In the genomic region with DNA sequence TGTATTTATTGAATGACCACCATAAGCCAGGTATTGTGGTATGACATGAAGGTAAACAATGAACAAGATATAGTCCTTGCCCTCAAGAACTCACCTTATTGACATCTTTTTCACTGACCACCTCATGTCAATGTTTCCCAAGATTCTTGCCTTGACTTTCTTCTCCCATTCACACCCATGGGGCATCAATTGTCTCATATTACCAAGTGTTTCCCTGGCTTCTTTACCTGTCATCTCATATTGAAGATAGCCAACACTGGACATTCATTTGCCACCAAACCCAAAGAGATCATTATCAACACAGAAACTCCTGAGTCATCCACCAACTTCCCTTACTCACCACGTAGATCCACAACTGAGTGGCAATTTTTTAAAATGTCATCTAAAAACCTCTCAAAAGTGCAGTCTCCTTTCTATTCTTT, we compare ENCODE assay signal across 11 cellular contexts. TPM values are rescaled to one million over a fixed set of nuclear protein-coding genes. Genes with fewer than 3 reads are reported as not detected.
DNase-seq lines count a peak whose midpoint lies in the region; ATAC-seq and TF ChIP-seq lines count a peak whose summit lies in the region.
"Had no signal": no experiment of that assay in that cellular context is flagged by ENCODE, and none has a peak within 500 bp of the region (broad histone marks: within the 10 kb centered on the region; RNA-seq: fewer than 3 reads in every experiment).

No MANE protein-coding gene starts in this region.

- WGBS in heart left ventricle, 4 donors = 73 to 82% (median 79%) methylated on average over 1 of the region's 1 CpG
- 57 to 60% methylated on average over 1 of the region's 1 CpG for WGBS in aorta, 2 donors

- DNase-seq in GM23338 (ENCODE audit: low spot score) (no peak), LHCN-M2 (ENCODE audit: low read depth) (peak; percentile 12), fibroblast of mammary gland (ENCODE audit: low read depth) (peak; percentile 5), heart left ventricle (no peak), dedifferentiated amniotic fluid mesenchymal stem cell (ENCODE audit: extremely low spot score) (no peak), aorta (no peak), cerebellar cortex (ENCODE audit: low spot score) (no peak)
- DNase-seq: NCI-H2107, pancreas had no signal

- peak; percentile 48 for ATAC-seq in GM18519 (IDR thresholded peaks at IDR 0.05; ENCODE audit: low FRiP score, unreplicated experiment)
- ATAC-seq in GM23338 = no peak
- ATAC-seq in heart left ventricle = no peak
- no peak for ATAC-seq in aorta (ENCODE audit: low FRiP score)

- H3K4me1 ChIP-seq in GM23338 (ENCODE audit: insufficient read depth) = peaks cover 6% of the 10 kb centered on the region
- H3K4me1 ChIP-seq in heart left ventricle = peaks cover 0 to 19% (median 0%) of the 10 kb centered on the region in 12 donors
- no peaks in the 10 kb centered on the region for H3K4me1 ChIP-seq in aorta (ENCODE audit: control insufficient read depth in 1 of 2, insufficient read depth in 2 of 2, low read length in 2 of 2)
- H3K4me1 ChIP-seq: pancreas had no signal

- no peak for TF ChIP-seq CTCF in GM23338 (conservative IDR thresholded peaks at IDR 0.05; ENCODE audit: low read depth in 2 of 2)
- TF ChIP-seq CTCF in fibroblast of mammary gland (conservative IDR thresholded peaks at IDR 0.05; ENCODE audit: control insufficient read depth, insufficient read depth, low read depth, low read length) = no peak
- no peak for TF ChIP-seq CTCF in heart left ventricle (IDR thresholded peaks at IDR 0.05)

- no peak for TF ChIP-seq POLR2A in heart left ventricle (IDR thresholded peaks at IDR 0.05)

- H3K9me2 ChIP-seq in GM23338 (ENCODE audit: insufficient read depth) = no peaks in the 10 kb centered on the region

- H3K4me3 Mint-ChIP-seq in GM23338 = no peak overlapping the region

- intact Hi-C loops in heart left ventricle (cut with DNase I) = no loop called here
- intact Hi-C loops in aorta (cut with DNase I) = no loop called here

- no peaks in the 10 kb centered on the region for H3K9me3 Mint-ChIP-seq in GM23338

- no peaks in the 10 kb centered on the region for H3K79me2 ChIP-seq in GM23338 (replicated peaks; ENCODE audit: insufficient read depth)

- H3K27me3 Mint-ChIP-seq in GM23338 (ENCODE audit: insufficient read depth, low read depth, poor library complexity) = peaks cover 4% of the 10 kb centered on the region

- no peaks in the 10 kb centered on the region for H3K36me3 Mint-ChIP-seq in GM23338 (ENCODE audit: low read depth)

- H2AFZ ChIP-seq in GM23338 = 0 out of 2 replicates have a peak overlapping the region, but pooled peaks have one; percentile 66

- H3K27ac ChIP-seq in GM23338 (ENCODE audit: low read depth) (no peak overlapping the region), heart left ventricle (peak overlapping the region in 1 of 12 donors; percentile 67), aorta (ENCODE audit: low read depth in 1 of 2, low read length in 2 of 2) (no peak overlapping the region)
- H3K27ac ChIP-seq: pancreas, thoracic aorta had no signal

- H3K27me3 ChIP-seq in GM23338 (ENCODE audit: insufficient read depth) = no peaks in the 10 kb centered on the region
- H3K27me3 ChIP-seq in heart left ventricle = peaks cover 0 to 11% (median 0%) of the 10 kb centered on the region in 9 donors
- no peaks in the 10 kb centered on the region for H3K27me3 ChIP-seq in aorta (ENCODE audit: control insufficient read depth in 1 of 2, insufficient read depth in 2 of 2, low read length in 1 of 2)
- H3K27me3 ChIP-seq: pancreas had no signal

- no peaks in the 10 kb centered on the region for H4K20me1 ChIP-seq in GM23338 (replicated peaks; ENCODE audit: insufficient read depth)

- H3K4me3 ChIP-seq in GM23338 (no peak overlapping the region), fibroblast of mammary gland (ENCODE audit: control insufficient read depth, low read depth, low read length) (no peak overlapping the region), heart left ventricle (no peak overlapping the region), aorta (ENCODE audit: low read length in 2 of 2) (no peak overlapping the region)
- H3K4me3 ChIP-seq: pancreas, thoracic aorta had no signal

- no peaks in the 10 kb centered on the region for H3F3A ChIP-seq in GM23338 (replicated peaks; ENCODE audit: low read depth)

- H3K4me1 Mint-ChIP-seq in GM23338 = peaks cover 11% of the 10 kb centered on the region

- H3K9me3 ChIP-seq in heart left ventricle (no peaks in the 10 kb centered on the region), aorta (ENCODE audit: control insufficient read depth, low read length) (peaks cover 1% of the 10 kb centered on the region)
- H3K9me3 ChIP-seq: pancreas, thoracic aorta had no signal

- H3K36me3 ChIP-seq in GM23338 (ENCODE audit: insufficient read depth) = no peaks in the 10 kb centered on the region
- H3K36me3 ChIP-seq in heart left ventricle = no peaks in the 10 kb centered on the region
- no peaks in the 10 kb centered on the region for H3K36me3 ChIP-seq in aorta (ENCODE audit: control insufficient read depth in 1 of 2, insufficient read depth in 2 of 2, low read length in 1 of 2)
- H3K36me3 ChIP-seq: pancreas, thoracic aorta had no signal

- H3K27ac Mint-ChIP-seq in GM23338 = no peak overlapping the region

- no peak overlapping the region for H3K4me2 ChIP-seq in GM23338

TF ChIP-seq in GM23338, 12 proteins besides CTCF, POLR2A, EP300 and RAD21:
- no peak for TF ChIP-seq ZNF331 (CRISPR knock-in tag; IDR thresholded peaks at IDR 0.05; ENCODE audit: low read depth)
- TF ChIP-seq CREB1 (CRISPR knock-in tag; IDR thresholded peaks at IDR 0.05; ENCODE audit: low read depth) = no peak
- no peak for TF ChIP-seq EZH2phosphoT487 (IDR thresholded peaks at IDR 0.05; ENCODE audit: unreplicated experiment)

RNA-seq across cellular contexts. Expression of a gene that starts 2.2 kb away (rescaled TPM):
- 0.35 and 1.0 TPM in 2 replicates for total RNA-seq in GM23338 (2014; rRNA removed; shearing (Covaris generic))
- polyA plus RNA-seq in GM23338 (2016; fragmentation: Nextera tagmentation; extraction: Ambion mirVana) = 0.68 and 1.4 TPM in 2 replicates
- total RNA-seq in LHCN-M2 (2014; rRNA removed) = 0.13 and 0.34 TPM in 2 replicates
- polyA plus RNA-seq in LHCN-M2 (2012) = 1.6 TPM
- total RNA-seq in heart left ventricle = 1 to 10 TPM in 1 of 9 donors, under 1 TPM in 2, not detected in 6; 0.85 to 1.6 (median 0.85) TPM
- polyA plus RNA-seq in heart left ventricle = under 1 TPM; 0.14 to 0.65 TPM
- total RNA-seq in aorta = 1 to 10 TPM in 1 of 2 donors, under 1 TPM in 1; 0.81 to 3.0 TPM
- 1 to 10 TPM in 1 of 2 donors, not detected in 1; 1.1 TPM for polyA plus RNA-seq in aorta

RNA-seq across cellular contexts. Expression of a gene that starts 15.1 kb away (rescaled TPM):
- 128 and 139 TPM in 2 replicates for total RNA-seq in GM23338 (2014; rRNA removed; shearing (Covaris generic))
- polyA plus RNA-seq in GM23338 (2016; fragmentation: Nextera tagmentation; extraction: Ambion mirVana) = 97.6 and 110 TPM in 2 replicates
- 54.6 and 55.6 TPM in 2 replicates for total RNA-seq in LHCN-M2 (2014; rRNA removed)
- polyA plus RNA-seq in LHCN-M2 (2012) = 18.5 TPM
- 10 to 100 TPM; 34.9 to 74.0 (median 61.9) TPM for total RNA-seq in heart left ventricle
- 10 to 100 TPM; 30.3 to 49.3 TPM for polyA plus RNA-seq in heart left ventricle
- total RNA-seq in aorta = 10 to 100 TPM; 75.9 to 80.3 TPM
- 10 to 100 TPM; 43.8 to 49.2 TPM for polyA plus RNA-seq in aorta

Comparison
In these comparisons a context has a peak if more than half of its experiments do, and no peak if none do; other contexts are left out.
1. DNase-seq: peak in LHCN-M2 (single experiment) and fibroblast of mammary gland (single experiment); none in GM23338 (single experiment), heart left ventricle (0 of 5), dedifferentiated amniotic fluid mesenchymal stem cell (single experiment), aorta (0 of 2) and cerebellar cortex (single experiment).